ENCODE assay signal across 1 cellular context in genomic region chr7:138472292-138473079, GRCh38.
TF ChIP-seq lines count a peak whose summit lies in the region.

No MANE protein-coding gene starts in this region.

TF ChIP-seq in HepG2, 621 proteins besides CTCF, POLR2A, EP300 and RAD21 (continued from another document and continues in another):
- TF ChIP-seq, protein P1, sequence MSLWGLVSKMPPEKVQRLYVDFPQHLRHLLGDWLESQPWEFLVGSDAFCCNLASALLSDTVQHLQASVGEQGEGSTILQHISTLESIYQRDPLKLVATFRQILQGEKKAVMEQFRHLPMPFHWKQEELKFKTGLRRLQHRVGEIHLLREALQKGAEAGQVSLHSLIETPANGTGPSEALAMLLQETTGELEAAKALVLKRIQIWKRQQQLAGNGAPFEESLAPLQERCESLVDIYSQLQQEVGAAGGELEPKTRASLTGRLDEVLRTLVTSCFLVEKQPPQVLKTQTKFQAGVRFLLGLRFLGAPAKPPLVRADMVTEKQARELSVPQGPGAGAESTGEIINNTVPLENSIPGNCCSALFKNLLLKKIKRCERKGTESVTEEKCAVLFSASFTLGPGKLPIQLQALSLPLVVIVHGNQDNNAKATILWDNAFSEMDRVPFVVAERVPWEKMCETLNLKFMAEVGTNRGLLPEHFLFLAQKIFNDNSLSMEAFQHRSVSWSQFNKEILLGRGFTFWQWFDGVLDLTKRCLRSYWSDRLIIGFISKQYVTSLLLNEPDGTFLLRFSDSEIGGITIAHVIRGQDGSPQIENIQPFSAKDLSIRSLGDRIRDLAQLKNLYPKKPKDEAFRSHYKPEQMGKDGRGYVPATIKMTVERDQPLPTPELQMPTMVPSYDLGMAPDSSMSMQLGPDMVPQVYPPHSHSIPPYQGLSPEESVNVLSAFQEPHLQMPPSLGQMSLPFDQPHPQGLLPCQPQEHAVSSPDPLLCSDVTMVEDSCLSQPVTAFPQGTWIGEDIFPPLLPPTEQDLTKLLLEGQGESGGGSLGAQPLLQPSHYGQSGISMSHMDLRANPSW (CRISPR knock-in tag; IDR thresholded peaks at IDR 0.05; ENCODE audit: borderline replicate concordance): no peak
- TF ChIP-seq, protein P2, sequence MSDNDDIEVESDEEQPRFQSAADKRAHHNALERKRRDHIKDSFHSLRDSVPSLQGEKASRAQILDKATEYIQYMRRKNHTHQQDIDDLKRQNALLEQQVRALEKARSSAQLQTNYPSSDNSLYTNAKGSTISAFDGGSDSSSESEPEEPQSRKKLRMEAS (IDR thresholded peaks at IDR 0.05): no peak
- TF ChIP-seq KDM3A (CRISPR knock-in tag; IDR thresholded peaks at IDR 0.05; ENCODE audit: low read depth) (no peak), ZNF329 (CRISPR knock-in tag; IDR thresholded peaks at IDR 0.05; ENCODE audit: low read depth) (no peak), IRF9 (CRISPR knock-in tag; IDR thresholded peaks at IDR 0.05; ENCODE audit: borderline replicate concordance) (no peak), ZNF337 (CRISPR knock-in tag; IDR thresholded peaks at IDR 0.05; ENCODE audit: borderline replicate concordance, low read depth) (no peak), ZNF510 (CRISPR knock-in tag; IDR thresholded peaks at IDR 0.05; ENCODE audit: low read depth) (no peak), CBX2 (IDR thresholded peaks at IDR 0.05; ENCODE audit: low read depth, low read length) (no peak), CBX2 (CRISPR knock-in tag; IDR thresholded peaks at IDR 0.05; ENCODE audit: low read depth) (no peak), SP2 (CRISPR knock-in tag; IDR thresholded peaks at IDR 0.05) (no peak), AHDC1 (CRISPR knock-in tag; IDR thresholded peaks at IDR 0.05; ENCODE audit: borderline replicate concordance) (peak; percentile 40; the same call in 1 of the 2 replicates), BRF2 (CRISPR knock-in tag; IDR thresholded peaks at IDR 0.05) (no peak), HNF1B (CRISPR knock-in tag; IDR thresholded peaks at IDR 0.05) (0 out of 2 replicates have a peak, but pooled peaks have one; percentile 21), ARNT (IDR thresholded peaks at IDR 0.05) (no peak), ZZZ3 (CRISPR knock-in tag; IDR thresholded peaks at IDR 0.05; ENCODE audit: borderline replicate concordance) (no peak), IKZF4 (CRISPR knock-in tag; IDR thresholded peaks at IDR 0.05; ENCODE audit: borderline replicate concordance, low read depth, not compliant biosample characterization) (no peak), FOXK1 (CRISPR knock-in tag; IDR thresholded peaks at IDR 0.05; ENCODE audit: borderline replicate concordance, low read depth) (0 out of 2 replicates have a peak, but pooled peaks have one; percentile 7), BORCS8-MEF2B (CRISPR knock-in tag; IDR thresholded peaks at IDR 0.05) (no peak), NCOA5 (CRISPR knock-in tag; IDR thresholded peaks at IDR 0.05) (no peak), LRRFIP1 (CRISPR knock-in tag; conservative IDR thresholded peaks at IDR 0.05) (no peak), ZNF292 (CRISPR knock-in tag; IDR thresholded peaks at IDR 0.05; ENCODE audit: borderline replicate concordance, low read depth) (no peak), ZNF777 (CRISPR knock-in tag; IDR thresholded peaks at IDR 0.05) (no peak), GLI4 (CRISPR knock-in tag; IDR thresholded peaks at IDR 0.05; ENCODE audit: borderline replicate concordance) (no peak), NCOA1 (CRISPR knock-in tag; IDR thresholded peaks at IDR 0.05) (no peak), TOPORS (CRISPR knock-in tag; IDR thresholded peaks at IDR 0.05) (no peak), MED1 (CRISPR knock-in tag; IDR thresholded peaks at IDR 0.05) (0 out of 2 replicates have a peak, but pooled peaks have one; percentile 36), PRDM10 (CRISPR knock-in tag; IDR thresholded peaks at IDR 0.05; ENCODE audit: low read depth) (no peak), ELK4 (CRISPR knock-in tag; IDR thresholded peaks at IDR 0.05; ENCODE audit: borderline replicate concordance) (no peak), ZBTB38 (CRISPR knock-in tag; IDR thresholded peaks at IDR 0.05) (no peak)
- TF ChIP-seq, protein P3, sequence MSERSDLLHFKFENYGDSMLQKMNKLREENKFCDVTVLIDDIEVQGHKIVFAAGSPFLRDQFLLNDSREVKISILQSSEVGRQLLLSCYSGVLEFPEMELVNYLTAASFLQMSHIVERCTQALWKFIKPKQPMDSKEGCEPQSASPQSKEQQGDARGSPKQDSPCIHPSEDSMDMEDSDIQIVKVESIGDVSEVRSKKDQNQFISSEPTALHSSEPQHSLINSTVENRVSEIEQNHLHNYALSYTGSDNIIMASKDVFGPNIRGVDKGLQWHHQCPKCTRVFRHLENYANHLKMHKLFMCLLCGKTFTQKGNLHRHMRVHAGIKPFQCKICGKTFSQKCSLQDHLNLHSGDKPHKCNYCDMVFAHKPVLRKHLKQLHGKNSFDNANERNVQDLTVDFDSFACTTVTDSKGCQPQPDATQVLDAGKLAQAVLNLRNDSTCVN (CRISPR knock-in tag; IDR thresholded peaks at IDR 0.05; ENCODE audit: borderline replicate concordance): no peak
- TF ChIP-seq, protein P4, sequence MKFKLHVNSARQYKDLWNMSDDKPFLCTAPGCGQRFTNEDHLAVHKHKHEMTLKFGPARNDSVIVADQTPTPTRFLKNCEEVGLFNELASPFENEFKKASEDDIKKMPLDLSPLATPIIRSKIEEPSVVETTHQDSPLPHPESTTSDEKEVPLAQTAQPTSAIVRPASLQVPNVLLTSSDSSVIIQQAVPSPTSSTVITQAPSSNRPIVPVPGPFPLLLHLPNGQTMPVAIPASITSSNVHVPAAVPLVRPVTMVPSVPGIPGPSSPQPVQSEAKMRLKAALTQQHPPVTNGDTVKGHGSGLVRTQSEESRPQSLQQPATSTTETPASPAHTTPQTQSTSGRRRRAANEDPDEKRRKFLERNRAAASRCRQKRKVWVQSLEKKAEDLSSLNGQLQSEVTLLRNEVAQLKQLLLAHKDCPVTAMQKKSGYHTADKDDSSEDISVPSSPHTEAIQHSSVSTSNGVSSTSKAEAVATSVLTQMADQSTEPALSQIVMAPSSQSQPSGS (CRISPR knock-in tag; IDR thresholded peaks at IDR 0.05): no peak
